In genomic region chr7:84195295-84196006, GRCh38 we compare ENCODE assay signal across 9 cellular contexts. TPM values are rescaled to one million over a fixed set of nuclear protein-coding genes. Genes with fewer than 3 reads are reported as not detected.
DNase-seq lines count a peak whose midpoint lies in the region; ATAC-seq and TF ChIP-seq lines count a peak whose summit lies in the region.
"Had no signal": no experiment of that assay in that cellular context is flagged by ENCODE, and none has a peak within 500 bp of the region (broad histone marks: within the 10 kb centered on the region; RNA-seq: fewer than 3 reads in every experiment).

No MANE protein-coding gene starts in this region.

- H3K36me3 Mint-ChIP-seq in T-helper 2 cell treated with Interferon-gamma antibody and Interleukin-4, amounts not matched to agents 5 μg/mL and 100 μg/mL, for 36 hours (ENCODE audit: low read depth): no peaks in the 10 kb centered on the region

- ATAC-seq in foreskin keratinocyte (peak; percentile 1), GM18517 (IDR thresholded peaks at IDR 0.05; ENCODE audit: unreplicated experiment) (no peak), GM19023 (IDR thresholded peaks at IDR 0.05; ENCODE audit: unreplicated experiment) (no peak), left colon (no peak)

- TF ChIP-seq CTCF in foreskin keratinocyte (conservative IDR thresholded peaks at IDR 0.05) (no peak), sigmoid colon (IDR thresholded peaks at IDR 0.05) (no peak)

- H3K4me3 ChIP-seq in H7 (ENCODE audit: insufficient read depth, low read depth, low read length) (peak overlapping the region; percentile 47), sigmoid colon (peak overlapping the region; percentile 44 to 59 (median 53))

- peaks cover 19% of the 10 kb centered on the region for H3K4me1 Mint-ChIP-seq in T-helper 2 cell treated with Interferon-gamma antibody and Interleukin-4, amounts not matched to agents 5 μg/mL and 100 μg/mL, for 36 hours (ENCODE audit: low read depth)

- no peaks in the 10 kb centered on the region for H3K36me3 ChIP-seq in H7 (replicated peaks; ENCODE audit: control insufficient read depth, insufficient read depth, low read length)
- no peaks in the 10 kb centered on the region for H3K36me3 ChIP-seq in sigmoid colon

- no peak for DNase-seq in H7
- DNase-seq in T-helper 2 cell treated with Interferon-gamma antibody and Interleukin-4, amounts not matched to agents 5 μg/mL and 100 μg/mL, for 36 hours (ENCODE audit: low spot score): no peak
- DNase-seq in foreskin keratinocyte: no peak
- no peak for DNase-seq in sigmoid colon
- DNase-seq in hippocampal formation (lab: John Stamatoyannopoulos, UW): no peak
- DNase-seq in left colon: no peak
- DNase-seq: activated CD4-positive, alpha-beta T cell treated with anti-CD3 and anti-CD28 coated beads for 1 hour had no signal

- H3K4me3 Mint-ChIP-seq in T-helper 2 cell treated with Interferon-gamma antibody and Interleukin-4, amounts not matched to agents 5 μg/mL and 100 μg/mL, for 36 hours: peak overlapping the region; percentile 92

- no peak for TF ChIP-seq POLR2A in sigmoid colon (IDR thresholded peaks at IDR 0.05)

- H3K4me1 ChIP-seq in foreskin keratinocyte: peaks cover 22% of the 10 kb centered on the region
- H3K4me1 ChIP-seq in sigmoid colon: peaks cover 0 to 23% (median 5%) of the 10 kb centered on the region in 4 donors

- no peak overlapping the region for H3K27ac Mint-ChIP-seq in T-helper 2 cell treated with Interferon-gamma antibody and Interleukin-4, amounts not matched to agents 5 μg/mL and 100 μg/mL, for 36 hours

- intact Hi-C loops in sigmoid colon (cut with DNase I): loop anchor here (2.0 to 10.0 kb wide), 3 partner anchors 119 to 809 kb away; no protein-coding TSS in a partner anchor
- intact Hi-C loops in left colon (cut with DNase I, micrococcal nuclease): loop anchor here in 1 of 2 donors (10.0 kb wide), 1 partner anchor 221 kb away; no protein-coding TSS in a partner anchor

- 35 to 48% methylated on average over 6 of the region's 6 CpGs for WGBS in sigmoid colon, 2 donors

- H3K9me3 ChIP-seq in sigmoid colon: no peaks in the 10 kb centered on the region

- H3K27ac ChIP-seq in foreskin keratinocyte (peak overlapping the region; percentile 85), sigmoid colon (peak overlapping the region; percentile 75 to 86 (median 82))

- H3K9me3 Mint-ChIP-seq in T-helper 2 cell treated with Interferon-gamma antibody and Interleukin-4, amounts not matched to agents 5 μg/mL and 100 μg/mL, for 36 hours: no peaks in the 10 kb centered on the region

- H3K27me3 ChIP-seq in H7 (ENCODE audit: control insufficient read depth, insufficient read depth, low read length) (no peaks in the 10 kb centered on the region), foreskin keratinocyte (no peaks in the 10 kb centered on the region), sigmoid colon (no peaks in the 10 kb centered on the region)

- no peak for TF ChIP-seq EP300 in sigmoid colon (IDR thresholded peaks at IDR 0.05)

- H3K27me3 Mint-ChIP-seq in T-helper 2 cell treated with Interferon-gamma antibody and Interleukin-4, amounts not matched to agents 5 μg/mL and 100 μg/mL, for 36 hours (ENCODE audit: low read depth): peaks cover 23% of the 10 kb centered on the region

RNA-seq across cellular contexts. Expression of gene SEMA3A, which starts 0.9 kb away (rescaled TPM):
- 22.1 and 25.7 TPM in 2 replicates for total RNA-seq in H7 (2014; rRNA removed; shearing (Covaris generic))
- total RNA-seq in foreskin keratinocyte (3.2 and 4.6 TPM in 2 replicates), sigmoid colon (10 to 100 TPM; 50.1 to 83.8 (median 58.4) TPM), left colon (10 to 100 TPM in 1 of 2 donors, 1 to 10 TPM in 1; 3.4 to 12.6 TPM)
- polyA plus RNA-seq in foreskin keratinocyte (0.66 and 1.0 TPM in 2 replicates), sigmoid colon (1 to 10 TPM in 2 of 3 donors, under 1 TPM in 1; 0.23 to 3.6 (median 3.1) TPM)
